25 cellular contexts compared by ENCODE assay signal in the genomic region with DNA sequence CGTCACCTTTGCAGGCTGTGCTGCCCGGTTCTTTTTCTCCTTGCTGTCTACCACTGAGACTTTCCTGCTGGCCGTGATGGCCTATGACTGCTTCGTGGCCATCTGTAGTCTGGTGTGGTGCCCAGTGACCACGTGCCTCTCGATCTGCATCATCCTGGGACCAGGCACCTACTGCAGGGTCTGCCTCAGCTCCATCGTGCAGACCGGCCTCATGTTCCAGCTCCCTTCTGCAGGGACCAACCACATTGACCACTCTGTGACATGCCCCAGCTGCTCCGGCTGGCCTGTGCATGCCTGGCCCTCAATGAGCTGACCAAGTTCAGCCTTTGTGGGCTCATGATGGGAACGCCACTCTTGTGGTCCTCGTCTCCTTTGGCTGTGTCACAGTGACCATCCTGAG. TPM values are rescaled to one million over a fixed set of nuclear protein-coding genes. Genes with fewer than 3 reads are reported as not detected.
A peak's percentile ranks its signal among the peaks of the same experiment; 100 is the strongest.
DNase-seq lines count a peak whose midpoint lies in the region; ATAC-seq and TF ChIP-seq lines count a peak whose summit lies in the region.
"Had no signal": no experiment of that assay in that cellular context is flagged by ENCODE, and none has a peak within 500 bp of the region (broad histone marks: within the 10 kb centered on the region; RNA-seq: fewer than 3 reads in every experiment).

No MANE protein-coding gene starts in this region.

- H3K27me3 ChIP-seq in esophagus muscularis mucosa (peaks cover 0 to 66% (median 0%) of the 10 kb centered on the region in 4 donors), neuronal stem cell (ENCODE audit: control insufficient read depth in 3 of 3, insufficient read depth in 3 of 3, low read depth in 1 of 3, low read length in 3 of 3) (peaks cover 0 to 23% (median 0%) of the 10 kb centered on the region in 3 experiments)
- H3K27me3 ChIP-seq: BLaER1 treated with 17β-estradiol and CSF1 and Interleukin-3, amounts not matched to agents 10 nM and 100 nM had no signal

- no peak overlapping the region for H2AFZ ChIP-seq in neuronal stem cell (ENCODE audit: low read length)

- no peak overlapping the region for H2BK12ac ChIP-seq in neuronal stem cell (ENCODE audit: low read length)

- H3K18ac ChIP-seq in neuronal stem cell (ENCODE audit: low read length) = no peak overlapping the region

- H3K23ac ChIP-seq in neuronal stem cell (ENCODE audit: low read depth, low read length, poor library complexity) = peak overlapping the region; percentile 68

- POLR2A ChIA-PET in GM10248 (lab: Yijun Ruan, JAX) = interaction anchor here (0.6 kb wide), 1 partner anchor 83 kb away, joined by 8 read pairs; no protein-coding TSS in a partner anchor

- H3K36me3 Mint-ChIP-seq in activated naive CD8-positive, alpha-beta T cell treated with anti-CD3 and anti-CD28 coated beads, Interleukin-2, amount 50 U/mL, for 24 hours (ENCODE audit: low read depth) = no peaks in the 10 kb centered on the region
- no peaks in the 10 kb centered on the region for H3K36me3 Mint-ChIP-seq in activated naive CD8-positive, alpha-beta T cell treated with anti-CD3 and anti-CD28 coated beads for 36 hours
- H3K36me3 Mint-ChIP-seq in activated T-helper 17 cell treated with anti-CD3 and anti-CD28 coated beads, Interleukin-2, amount 50 U/mL, for 72 hours (ENCODE audit: low read depth) = no peaks in the 10 kb centered on the region
- H3K36me3 Mint-ChIP-seq: CD14-positive monocyte; CD8-positive, alpha-beta memory T cell had no signal

- no peak overlapping the region for H3K9ac ChIP-seq in neuronal stem cell (ENCODE audit: low read depth, low read length, poor library complexity)
- H3K9ac ChIP-seq: BLaER1 treated with 17β-estradiol and CSF1 and Interleukin-3, amounts not matched to agents 10 nM and 100 nM had no signal

- peak overlapping the region; percentile 30 for H3K4ac ChIP-seq in neuronal stem cell (ENCODE audit: low read length)

- no peaks in the 10 kb centered on the region for H3K4me1 Mint-ChIP-seq in activated naive CD8-positive, alpha-beta T cell treated with anti-CD3 and anti-CD28 coated beads, Interleukin-2, amount 50 U/mL, for 24 hours
- no peaks in the 10 kb centered on the region for H3K4me1 Mint-ChIP-seq in activated naive CD8-positive, alpha-beta T cell treated with anti-CD3 and anti-CD28 coated beads for 36 hours
- H3K4me1 Mint-ChIP-seq in activated T-helper 17 cell treated with anti-CD3 and anti-CD28 coated beads, Interleukin-2, amount 50 U/mL, for 72 hours = no peaks in the 10 kb centered on the region
- H3K4me1 Mint-ChIP-seq: CD14-positive monocyte; CD8-positive, alpha-beta memory T cell had no signal

- no peak overlapping the region for H2BK5ac ChIP-seq in neuronal stem cell (ENCODE audit: low read length)

- no peak for TF ChIP-seq POLR2A in esophagus muscularis mucosa (IDR thresholded peaks at IDR 0.05; ENCODE audit: low read depth)

- H2BK15ac ChIP-seq in neuronal stem cell (ENCODE audit: low read length) = no peak overlapping the region

- H3K79me1 ChIP-seq in neuronal stem cell (ENCODE audit: low read depth, low read length) = no peaks in the 10 kb centered on the region

- no peak overlapping the region for H2BK120ac ChIP-seq in neuronal stem cell (ENCODE audit: low read depth, low read length)

- H3K9me3 Mint-ChIP-seq in activated naive CD8-positive, alpha-beta T cell treated with anti-CD3 and anti-CD28 coated beads, Interleukin-2, amount 50 U/mL, for 24 hours = no peaks in the 10 kb centered on the region
- H3K9me3 Mint-ChIP-seq in activated naive CD8-positive, alpha-beta T cell treated with anti-CD3 and anti-CD28 coated beads for 36 hours = no peaks in the 10 kb centered on the region
- H3K9me3 Mint-ChIP-seq in activated T-helper 17 cell treated with anti-CD3 and anti-CD28 coated beads, Interleukin-2, amount 50 U/mL, for 72 hours = no peaks in the 10 kb centered on the region
- H3K9me3 Mint-ChIP-seq: CD14-positive monocyte; CD4-positive, alpha-beta T cell; CD8-positive, alpha-beta memory T cell; HFFc6 had no signal

- H3K14ac ChIP-seq in neuronal stem cell (ENCODE audit: low read length) = no peak overlapping the region

- peak; percentile 21 for ATAC-seq in activated naive CD8-positive, alpha-beta T cell treated with anti-CD3 and anti-CD28 coated beads, Interleukin-2, amount 50 U/mL, for 24 hours
- no peak for ATAC-seq in GM21717 (IDR thresholded peaks at IDR 0.05; ENCODE audit: unreplicated experiment)
- no peak for ATAC-seq in activated T-helper 17 cell treated with anti-CD3 and anti-CD28 coated beads, Interleukin-2, amount 50 U/mL, for 72 hours (replicated peaks)
- ATAC-seq: GM12878 had no signal

- H3K4me1 ChIP-seq in esophagus muscularis mucosa = no peaks in the 10 kb centered on the region
- peaks cover 0 to 3% of the 10 kb centered on the region in 2 donors for H3K4me1 ChIP-seq in neuronal stem cell (ENCODE audit: control insufficient read depth in 2 of 2, insufficient read depth in 1 of 2, low read depth in 1 of 2, low read length in 2 of 2)
- H3K4me1 ChIP-seq: BE2C, HAP-1 had no signal

- H4K8ac ChIP-seq in neuronal stem cell (ENCODE audit: low read depth, low read length) = no peak overlapping the region

- no peaks in the 10 kb centered on the region for H3K9me3 ChIP-seq in esophagus muscularis mucosa
- H3K9me3 ChIP-seq in neuronal stem cell (replicated peaks in 1 of 2; ENCODE audit: control insufficient read depth in 2 of 2, insufficient read depth in 1 of 2, low read depth in 1 of 2, low read length in 2 of 2) = no peaks in the 10 kb centered on the region
- H3K9me3 ChIP-seq: BE2C; BLaER1 treated with 17β-estradiol and CSF1 and Interleukin-3, amounts not matched to agents 10 nM and 100 nM; HAP-1 had no signal

- no peak overlapping the region for H3K27ac Mint-ChIP-seq in activated naive CD8-positive, alpha-beta T cell treated with anti-CD3 and anti-CD28 coated beads, Interleukin-2, amount 50 U/mL, for 24 hours
- no peak overlapping the region for H3K27ac Mint-ChIP-seq in activated naive CD8-positive, alpha-beta T cell treated with anti-CD3 and anti-CD28 coated beads for 36 hours
- H3K27ac Mint-ChIP-seq in activated T-helper 17 cell treated with anti-CD3 and anti-CD28 coated beads, Interleukin-2, amount 50 U/mL, for 72 hours = no peak overlapping the region
- H3K27ac Mint-ChIP-seq: CD4-positive, alpha-beta T cell; HFFc6 had no signal

- no peak overlapping the region for H3K4me3 ChIP-seq in esophagus muscularis mucosa
- no peak overlapping the region for H3K4me3 ChIP-seq in neuronal stem cell (ENCODE audit: low read length in 2 of 2)
- H3K4me3 ChIP-seq: BLaER1 treated with 17β-estradiol and CSF1 and Interleukin-3, amounts not matched to agents 10 nM and 100 nM; GM12878; HAP-1 had no signal

- WGBS in esophagus muscularis mucosa = 67% methylated on average over 9 of the region's 11 CpGs
- WGBS in neuronal stem cell (ENCODE audit: extremely low coverage in 2 of 2, insufficient read length in 2 of 2, insufficient replicate concordance in 1 of 2), 2 donors = no CpG with 5 or more reads among the region's 11 CpGs

- no peak for DNase-seq in activated naive CD8-positive, alpha-beta T cell treated with anti-CD3 and anti-CD28 coated beads, Interleukin-2, amount 50 U/mL, for 24 hours
- DNase-seq in activated naive CD8-positive, alpha-beta T cell treated with anti-CD3 and anti-CD28 coated beads for 36 hours = no peak
- DNase-seq in esophagus muscularis mucosa (ENCODE audit: extremely low spot score) (peak; percentile 92), neuronal stem cell (ENCODE audit: low spot score) (no peak), RPMI8226 (no peak), GM10248 (ENCODE audit: extremely low spot score) (no peak)
- DNase-seq: AML-193; BE2C; CD4-positive, alpha-beta T cell; CD8-positive, alpha-beta memory T cell; DMS53; DMS79 treated with DMSO at 0.1 percent for 48 hours; GF-D8; GOT3; HFFc6 had no signal

- H3K36me3 ChIP-seq in esophagus muscularis mucosa = no peaks in the 10 kb centered on the region
- no peaks in the 10 kb centered on the region for H3K36me3 ChIP-seq in neuronal stem cell (replicated peaks in 1 of 2; ENCODE audit: control insufficient read depth in 2 of 2, insufficient read depth in 2 of 2, low read length in 2 of 2)
- H3K36me3 ChIP-seq: BE2C; BLaER1 treated with 17β-estradiol and CSF1 and Interleukin-3, amounts not matched to agents 10 nM and 100 nM; HAP-1 had no signal

- TF ChIP-seq CTCF in esophagus muscularis mucosa (IDR thresholded peaks at IDR 0.05) (no peak), GM10248 (IDR thresholded peaks at IDR 0.05; ENCODE audit: control extremely low read depth, extremely low read depth, low read depth, missing control alignments) (no peak)

- H2AK5ac ChIP-seq in neuronal stem cell (ENCODE audit: low read depth, low read length) = no peak overlapping the region

- intact Hi-C loops in esophagus muscularis mucosa (cut with DNase I) = no loop called here

- no peak overlapping the region for H3K27ac ChIP-seq in esophagus muscularis mucosa (replicated peaks in 1 of 4)
- H3K27ac ChIP-seq in neuronal stem cell (replicated peaks; ENCODE audit: low read length) = no peak overlapping the region
- H3K27ac ChIP-seq: 22Rv1; BLaER1 treated with 17β-estradiol and CSF1 and Interleukin-3, amounts not matched to agents 10 nM and 100 nM had no signal

- TF ChIP-seq EP300 in esophagus muscularis mucosa (IDR thresholded peaks at IDR 0.05) = no peak

- H3K4me3 Mint-ChIP-seq in activated naive CD8-positive, alpha-beta T cell treated with anti-CD3 and anti-CD28 coated beads, Interleukin-2, amount 50 U/mL, for 24 hours = no peak overlapping the region
- H3K4me3 Mint-ChIP-seq in activated naive CD8-positive, alpha-beta T cell treated with anti-CD3 and anti-CD28 coated beads for 36 hours = no peak overlapping the region
- H3K4me3 Mint-ChIP-seq in activated T-helper 17 cell treated with anti-CD3 and anti-CD28 coated beads, Interleukin-2, amount 50 U/mL, for 72 hours = no peak overlapping the region
- H3K4me3 Mint-ChIP-seq: CD14-positive monocyte; CD4-positive, alpha-beta T cell; CD8-positive, alpha-beta memory T cell; HFFc6 had no signal

- H3K27me3 Mint-ChIP-seq in activated naive CD8-positive, alpha-beta T cell treated with anti-CD3 and anti-CD28 coated beads, Interleukin-2, amount 50 U/mL, for 24 hours = peaks cover 13% of the 10 kb centered on the region
- H3K27me3 Mint-ChIP-seq in activated naive CD8-positive, alpha-beta T cell treated with anti-CD3 and anti-CD28 coated beads for 36 hours = peaks cover 11% of the 10 kb centered on the region
- H3K27me3 Mint-ChIP-seq in activated T-helper 17 cell treated with anti-CD3 and anti-CD28 coated beads, Interleukin-2, amount 50 U/mL, for 72 hours = peaks cover 37% of the 10 kb centered on the region

- H3K4me2 ChIP-seq in neuronal stem cell (ENCODE audit: insufficient read depth, low read length, poor library complexity, severe bottlenecking) = no peak overlapping the region
- H3K4me2 ChIP-seq: BLaER1 treated with 17β-estradiol and CSF1 and Interleukin-3, amounts not matched to agents 10 nM and 100 nM had no signal

- CTCF ChIA-PET in GM10248 (lab: Yijun Ruan, JAX) = no interaction called here

- no peak overlapping the region for H4K91ac ChIP-seq in neuronal stem cell (ENCODE audit: low read depth, low read length, poor library complexity)

RNA-seq across cellular contexts. Expression of gene COPS9, which starts 26.7 kb away (rescaled TPM):
- total RNA-seq in activated naive CD8-positive, alpha-beta T cell treated with anti-CD3 and anti-CD28 coated beads for 36 hours = 100 to 1,000 TPM; 155 to 158 TPM
- total RNA-seq in esophagus muscularis mucosa = 100 to 1,000 TPM; 179 to 254 (median 197) TPM
- polyA plus RNA-seq in neuronal stem cell (2013, experiment 1 of 2) = 234 TPM
- polyA plus RNA-seq in neuronal stem cell (2013, experiment 2 of 2) = 225 TPM
- 100 to 1,000 TPM in 1 of 2 donors, 10 to 100 TPM in 1; 57.4 to 151 TPM for total RNA-seq in activated T-helper 17 cell treated with anti-CD3 and anti-CD28 coated beads, Interleukin-2, amount 50 U/mL, for 72 hours

RNA-seq across cellular contexts. Expression of gene OTOS, which starts 31.1 kb away (rescaled TPM):
- total RNA-seq in activated naive CD8-positive, alpha-beta T cell treated with anti-CD3 and anti-CD28 coated beads for 36 hours = not detected
- not detected for total RNA-seq in esophagus muscularis mucosa
- 0.08 TPM for polyA plus RNA-seq in neuronal stem cell (2013, experiment 1 of 2)
- polyA plus RNA-seq in neuronal stem cell (2013, experiment 2 of 2) = not detected
- total RNA-seq in activated T-helper 17 cell treated with anti-CD3 and anti-CD28 coated beads, Interleukin-2, amount 50 U/mL, for 72 hours = not detected
- total RNA-seq: CD4-positive, alpha-beta T cell; CD8-positive, alpha-beta memory T cell; G401; GM12878 had no signal
- polyA plus RNA-seq: AG04450; CD14-positive monocyte; CD8-positive, alpha-beta memory T cell; GM12878 had no signal

RNA-seq across cellular contexts. Expression of gene OR6B3, which starts 56.1 kb away (rescaled TPM):
- not detected for total RNA-seq in activated naive CD8-positive, alpha-beta T cell treated with anti-CD3 and anti-CD28 coated beads for 36 hours
- total RNA-seq in esophagus muscularis mucosa = not detected
- not detected for polyA plus RNA-seq in neuronal stem cell (2013, experiment 1 of 2)
- not detected for polyA plus RNA-seq in neuronal stem cell (2013, experiment 2 of 2)
- not detected for total RNA-seq in activated T-helper 17 cell treated with anti-CD3 and anti-CD28 coated beads, Interleukin-2, amount 50 U/mL, for 72 hours
- total RNA-seq: CD4-positive, alpha-beta T cell; CD8-positive, alpha-beta memory T cell; Daoy; G401; GM12878; HFFc6 had no signal
- polyA plus RNA-seq: AG04450; CD14-positive monocyte; CD8-positive, alpha-beta memory T cell; GM12878 had no signal
